In the genomic region with DNA sequence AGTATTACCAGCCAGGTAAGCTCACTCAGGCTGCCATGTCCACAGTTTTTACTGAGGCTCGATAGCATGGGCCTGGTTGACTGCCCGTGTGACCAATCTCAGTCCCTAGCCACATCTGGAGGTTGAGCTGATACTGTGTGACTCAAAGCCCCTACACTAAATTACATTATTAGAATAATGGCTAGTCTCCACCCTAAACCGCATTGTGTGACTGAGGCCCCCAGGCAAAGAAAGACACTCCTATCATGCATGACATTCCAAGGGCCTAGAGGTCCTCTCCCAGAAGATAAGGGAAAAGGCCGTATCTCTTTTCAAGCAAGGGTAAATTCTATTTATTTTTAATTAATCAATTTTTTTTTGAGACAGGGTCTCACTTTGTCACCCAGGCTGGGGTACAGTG, we compare ENCODE assay signal across 33 cellular contexts.
"Had no signal": no experiment of that assay in that cellular context is flagged by ENCODE, and none has a peak within 500 bp of the region (broad histone marks: within the 10 kb centered on the region; RNA-seq: fewer than 3 reads in every experiment).

No MANE protein-coding gene starts in this region.

- H3K4me3 ChIP-seq: adrenal gland, body of pancreas, breast epithelium had no signal

- H3K36me3 ChIP-seq: adrenal gland, brain microvascular endothelial cell, breast epithelium had no signal

- ATAC-seq: activated CD8-positive, alpha-beta T cell treated with anti-CD3 and anti-CD28 coated beads for 36 hours; activated naive CD4-positive, alpha-beta T cell treated with anti-CD3 and anti-CD28 coated beads, Interleukin-2, amount 50 U/mL, for 72 hours; activated T-cell treated with anti-CD3 and anti-CD28 coated beads, Interleukin-2, amount 50 U/mL, for 4 hours; activated T-cell treated with anti-CD3 and anti-CD28 coated beads, Interleukin-2, amount 50 U/mL, for 72 hours; activated T-helper 17 cell treated with anti-CD3 and anti-CD28 coated beads, Interleukin-2, amount 50 U/mL, for 72 hours; body of pancreas had no signal

- H3K27me3 ChIP-seq: body of pancreas, brain microvascular endothelial cell had no signal

- FAIRE-seq: astrocyte, TTC549 had no signal

- H3K27ac ChIP-seq: adrenal gland, body of pancreas, brain microvascular endothelial cell, breast epithelium, VCaP had no signal

- DNase-seq: activated B cell treated with CpG ODN at 0.5 μM for 24 hours; activated CD4-positive, alpha-beta memory T cell treated with anti-CD3 and anti-CD28 coated beads for 36 hours; activated CD4-positive, alpha-beta T cell treated with anti-CD3 and anti-CD28 coated beads for 4 hours; activated CD4-positive, alpha-beta T cell treated with anti-CD3 and anti-CD28 coated beads, Interleukin-2, amount 10 ng/mL, durations not matched to agents 24 days and 14 days; activated CD4-positive, alpha-beta T cell treated with anti-CD3 and anti-CD28 coated beads, Interleukin-2, amount 50 U/mL, for 1 hour; activated CD4-positive, alpha-beta T cell treated with anti-CD3 and anti-CD28 coated beads, Interleukin-2, amount 50 U/mL, for 4 hours; activated CD4-positive, CD25-positive, alpha-beta regulatory T cell treated with anti-CD3 and anti-CD28 coated beads, Interleukin-2, amount 50 U/mL, for 72 hours; activated CD8-positive, alpha-beta memory T cell treated with anti-CD3 and anti-CD28 coated beads, Interleukin-2, amount 50 U/mL, for 4 hours; activated CD8-positive, alpha-beta T cell treated with anti-CD3 and anti-CD28 coated beads for 36 hours; activated effector memory CD4-positive, alpha-beta T cell treated with anti-CD3 and anti-CD28 coated beads, Interleukin-2, amount 50 U/mL, for 16 hours; activated gamma-delta T cell treated with Interleukin-2 at 50 U/mL for 16 hours; activated naive CD4-positive, alpha-beta T cell; activated naive CD4-positive, alpha-beta T cell treated with anti-CD3 and anti-CD28 coated beads for 36 hours; activated naive CD4-positive, alpha-beta T cell treated with anti-CD3 and anti-CD28 coated beads, Interleukin-2, amount 50 U/mL, for 16 hours; activated naive CD8-positive, alpha-beta T cell treated with anti-CD3 and anti-CD28 coated beads for 36 hours; activated T-cell treated with anti-CD3 and anti-CD28 coated beads for 4 hours; activated T-cell treated with anti-CD3 and anti-CD28 coated beads, Interleukin-2, amount 50 U/mL, for 1 hour; activated T-cell treated with anti-CD3 and anti-CD28 coated beads, Interleukin-2, amount 50 U/mL, for 4 hours; activated T-cell treated with anti-CD3 and anti-CD28 coated beads, Interleukin-2, amount 50 U/mL, for 72 hours; adrenal gland; amniotic stem cell; aorta; body of pancreas; brain microvascular endothelial cell; central memory CD4-positive, alpha-beta T cell; T-helper 2 cell; T-helper 9 cell had no signal

- H3K9me3 ChIP-seq: adrenal gland, body of pancreas, breast epithelium had no signal

- H3K4me1 ChIP-seq: adrenal gland, body of pancreas, breast epithelium had no signal
